ENCODE assay signal across 1 cellular context in genomic region chr1:3553940-3554223, GRCh38.
TF ChIP-seq lines count a peak whose summit lies in the region.

No MANE protein-coding gene starts in this region.

TF ChIP-seq in H1, 55 proteins besides CTCF, POLR2A, EP300 and RAD21:
- TF ChIP-seq ASH2L (IDR thresholded peaks at IDR 0.05; ENCODE audit: low read length), result no peak
- no peak for TF ChIP-seq SRF (IDR thresholded peaks at IDR 0.05; ENCODE audit: low read depth, low read length)
- TF ChIP-seq POLR2AphosphoS5 (IDR thresholded peaks at IDR 0.05; ENCODE audit: low read depth, low read length), result no peak
- TF ChIP-seq RFX5 (IDR thresholded peaks at IDR 0.05; ENCODE audit: borderline replicate concordance, low read depth, low read length), result no peak
- no peak for TF ChIP-seq CHD1 (IDR thresholded peaks at IDR 0.05; ENCODE audit: low read depth, low read length)
- TF ChIP-seq KDM4A (IDR thresholded peaks at IDR 0.05; ENCODE audit: low read depth, low read length, severe bottlenecking), result no peak
- no peak for TF ChIP-seq SP1 (IDR thresholded peaks at IDR 0.05; ENCODE audit: low read depth, low read length)
- TF ChIP-seq SAP30 (IDR thresholded peaks at IDR 0.05; ENCODE audit: insufficient read depth, insufficient replicate concordance, low read length), result no peak
- TF ChIP-seq TCF12 (IDR thresholded peaks at IDR 0.05; ENCODE audit: low read depth, low read length), result no peak
- TF ChIP-seq JUN (IDR thresholded peaks at IDR 0.05; ENCODE audit: low read depth, low read length), result no peak
- no peak for TF ChIP-seq BCL11A (IDR thresholded peaks at IDR 0.05; ENCODE audit: low read depth in 2 of 2, low read length in 2 of 2)
